Comparison of ENCODE assay signal across 8 cellular contexts in the genomic region with DNA sequence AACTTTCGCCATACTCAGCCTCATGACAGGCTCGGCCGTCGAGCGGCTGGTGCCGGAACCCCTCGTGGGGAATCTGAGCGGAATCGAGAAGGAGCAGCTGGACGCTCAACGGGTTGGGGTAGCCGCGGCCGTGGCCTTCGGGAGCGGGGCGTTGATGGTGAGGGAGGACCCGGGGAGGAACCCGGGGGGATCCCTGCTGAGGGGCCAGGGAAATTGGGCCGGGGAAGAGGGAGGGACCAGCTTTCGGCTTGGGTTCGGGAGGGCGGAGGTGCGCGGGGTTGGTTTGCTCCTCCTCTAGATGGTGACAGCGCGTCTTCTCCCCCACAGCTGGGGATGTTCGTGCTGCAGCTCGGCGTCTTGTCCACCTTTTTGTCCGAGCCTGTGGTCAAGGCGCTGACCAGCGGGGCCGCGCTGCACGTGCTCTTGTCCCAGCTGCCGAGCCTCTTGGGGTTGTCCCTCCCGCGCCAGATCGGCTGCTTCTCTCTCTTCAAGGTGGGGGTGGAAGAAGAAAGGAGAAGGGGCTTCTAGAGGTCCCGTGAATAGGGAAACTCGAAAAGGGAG. TPM values are rescaled to one million over a fixed set of nuclear protein-coding genes. Genes with fewer than 3 reads are reported as not detected.
DNase-seq lines count a peak whose midpoint lies in the region; ATAC-seq, FAIRE-seq and TF ChIP-seq lines count a peak whose summit lies in the region.

No MANE protein-coding gene starts in this region.

- no peak overlapping the region for H3K27ac ChIP-seq in GM23338 (ENCODE audit: low read depth)

- intact Hi-C loops in activated T-helper 1 cell treated with anti-CD3 and anti-CD28 coated beads, Interleukin-12 subunit alpha, Interleukin-12 subunit beta, Interleukin-2, Interleukin-4 antibody, amounts not matched to agents 30 ng/mL and 10 ng/mL and 1 ng/mL, durations not matched to agents 14 hours and 24 hours and 36 hours (cut with micrococcal nuclease): loop anchor here (1.0 to 10.0 kb wide), 6 partner anchors 8 to 376 kb away; a partner anchor contains a TSS
- intact Hi-C loops in left ventricle myocardium superior (cut with micrococcal nuclease): loop anchor here (5.0 kb wide), 1 partner anchor 39 kb away; no protein-coding TSS in a partner anchor

- peaks cover 100% of the 10 kb centered on the region for H3K27me3 ChIP-seq in GM23338 (ENCODE audit: insufficient read depth)

- peak overlapping the region; percentile 87 for H3K4me2 ChIP-seq in GM23338

- H3K9me2 ChIP-seq in GM23338 (ENCODE audit: insufficient read depth): no peaks in the 10 kb centered on the region

- H3K9me3 Mint-ChIP-seq in GM23338: no peaks in the 10 kb centered on the region
- no peaks in the 10 kb centered on the region for H3K9me3 Mint-ChIP-seq in activated T-helper 1 cell treated with anti-CD3 and anti-CD28 coated beads, Interleukin-12 subunit alpha, Interleukin-12 subunit beta, Interleukin-2, Interleukin-4 antibody, amounts not matched to agents 30 ng/mL and 10 ng/mL and 1 ng/mL, durations not matched to agents 14 hours and 24 hours and 36 hours

- peak overlapping the region; percentile 69; the same call in 1 of the 2 replicates for H2AFZ ChIP-seq in GM23338

- H3K4me1 ChIP-seq in GM23338 (ENCODE audit: insufficient read depth): peaks cover 24% of the 10 kb centered on the region

- peaks cover 100% of the 10 kb centered on the region for H3K27me3 Mint-ChIP-seq in GM23338 (ENCODE audit: insufficient read depth, low read depth, poor library complexity)
- H3K27me3 Mint-ChIP-seq in activated T-helper 1 cell treated with anti-CD3 and anti-CD28 coated beads, Interleukin-12 subunit alpha, Interleukin-12 subunit beta, Interleukin-2, Interleukin-4 antibody, amounts not matched to agents 30 ng/mL and 10 ng/mL and 1 ng/mL, durations not matched to agents 14 hours and 24 hours and 36 hours (ENCODE audit: insufficient read depth): peaks cover 89% of the 10 kb centered on the region

- H3K27ac Mint-ChIP-seq in GM23338: no peak overlapping the region
- peak overlapping the region; percentile 71 for H3K27ac Mint-ChIP-seq in activated T-helper 1 cell treated with anti-CD3 and anti-CD28 coated beads, Interleukin-12 subunit alpha, Interleukin-12 subunit beta, Interleukin-2, Interleukin-4 antibody, amounts not matched to agents 30 ng/mL and 10 ng/mL and 1 ng/mL, durations not matched to agents 14 hours and 24 hours and 36 hours

- H3K36me3 ChIP-seq in GM23338 (ENCODE audit: insufficient read depth): peaks cover 4% of the 10 kb centered on the region; the same call in 1 of the 2 replicates

- H3K4me3 ChIP-seq in GM23338 (peak overlapping the region; percentile 59), skeletal muscle cell (ENCODE audit: low read depth, low read length) (peak overlapping the region; percentile 44)

- H3K4me1 Mint-ChIP-seq in GM23338: peaks cover 22% of the 10 kb centered on the region
- peaks cover 23% of the 10 kb centered on the region for H3K4me1 Mint-ChIP-seq in activated T-helper 1 cell treated with anti-CD3 and anti-CD28 coated beads, Interleukin-12 subunit alpha, Interleukin-12 subunit beta, Interleukin-2, Interleukin-4 antibody, amounts not matched to agents 30 ng/mL and 10 ng/mL and 1 ng/mL, durations not matched to agents 14 hours and 24 hours and 36 hours (ENCODE audit: low read depth)

- peaks cover 8% of the 10 kb centered on the region for H4K20me1 ChIP-seq in GM23338 (replicated peaks; ENCODE audit: insufficient read depth)

- no peak for FAIRE-seq in RCC 7860 (lab: Jason Lieb, UNC)

- ATAC-seq in GM23338 (peak; percentile 39), left ventricle myocardium superior (peak; percentile 22), GM18858 (IDR thresholded peaks at IDR 0.05; ENCODE audit: unreplicated experiment) (no peak)

- peak; percentile 62 for DNase-seq in GM23338 (ENCODE audit: low spot score)
- no peak for DNase-seq in activated T-helper 1 cell treated with anti-CD3 and anti-CD28 coated beads, Interleukin-12 subunit alpha, Interleukin-12 subunit beta, Interleukin-2, Interleukin-4 antibody, amounts not matched to agents 30 ng/mL and 10 ng/mL and 1 ng/mL, durations not matched to agents 14 hours and 24 hours and 36 hours (ENCODE audit: low spot score)
- no peak for DNase-seq in left ventricle myocardium superior
- no peak for DNase-seq in skeletal muscle cell (ENCODE audit: low read depth)
- no peak for DNase-seq in RCC 7860 (ENCODE audit: low spot score)
- DNase-seq in glomerular visceral epithelial cell (ENCODE audit: extremely low spot score): no peak
- no peak for DNase-seq in EL

- H3K36me3 Mint-ChIP-seq in GM23338 (ENCODE audit: low read depth): peaks cover 8% of the 10 kb centered on the region; the same call in 2 of the 3 replicates
- H3K36me3 Mint-ChIP-seq in activated T-helper 1 cell treated with anti-CD3 and anti-CD28 coated beads, Interleukin-12 subunit alpha, Interleukin-12 subunit beta, Interleukin-2, Interleukin-4 antibody, amounts not matched to agents 30 ng/mL and 10 ng/mL and 1 ng/mL, durations not matched to agents 14 hours and 24 hours and 36 hours (ENCODE audit: low read depth): no peaks in the 10 kb centered on the region

- TF ChIP-seq CTCF in GM23338 (conservative IDR thresholded peaks at IDR 0.05; ENCODE audit: low read depth in 2 of 2): peak in 1 of 2 experiments; percentile 9; a peak in 2 of 4 replicates

- H3F3A ChIP-seq in GM23338 (replicated peaks; ENCODE audit: low read depth): 0 out of 2 replicates have a peak, but pooled peaks cover 13% of the 10 kb centered on the region

- H3K79me2 ChIP-seq in GM23338 (replicated peaks; ENCODE audit: insufficient read depth): no peaks in the 10 kb centered on the region

- H3K4me3 Mint-ChIP-seq in GM23338: peak overlapping the region; percentile 71
- peak overlapping the region; percentile 80 for H3K4me3 Mint-ChIP-seq in activated T-helper 1 cell treated with anti-CD3 and anti-CD28 coated beads, Interleukin-12 subunit alpha, Interleukin-12 subunit beta, Interleukin-2, Interleukin-4 antibody, amounts not matched to agents 30 ng/mL and 10 ng/mL and 1 ng/mL, durations not matched to agents 14 hours and 24 hours and 36 hours

TF ChIP-seq in GM23338, 12 proteins besides CTCF, POLR2A, EP300 and RAD21 (continues in another document):
- peak; percentile 87 for TF ChIP-seq EZH2 (IDR thresholded peaks at IDR 0.05; ENCODE audit: low read depth, unreplicated experiment)
- peak; percentile 84 for TF ChIP-seq EZH2phosphoT487 (IDR thresholded peaks at IDR 0.05; ENCODE audit: unreplicated experiment)

RNA-seq across cellular contexts. Expression of a gene that starts 9.8 kb away (rescaled TPM):
- total RNA-seq in GM23338 (2014; rRNA removed; shearing (Covaris generic)): 9.9 and 10.2 TPM in 2 replicates
- polyA plus RNA-seq in GM23338 (2016; fragmentation: Nextera tagmentation; extraction: Ambion mirVana): 0.53 TPM in 1 of 2 replicates, not detected in the other
- 0.60 and 1.5 TPM in 2 replicates for total RNA-seq in activated T-helper 1 cell treated with anti-CD3 and anti-CD28 coated beads, Interleukin-12 subunit alpha, Interleukin-12 subunit beta, Interleukin-2, Interleukin-4 antibody, amounts not matched to agents 30 ng/mL and 10 ng/mL and 1 ng/mL, durations not matched to agents 14 hours and 24 hours and 36 hours
- 11.9 TPM for total RNA-seq in left ventricle myocardium superior

RNA-seq across cellular contexts. Expression of a gene that starts 12.0 kb away (rescaled TPM):
- 2.4 and 2.8 TPM in 2 replicates for total RNA-seq in GM23338 (2014; rRNA removed; shearing (Covaris generic))
- polyA plus RNA-seq in GM23338 (2016; fragmentation: Nextera tagmentation; extraction: Ambion mirVana): 1.3 and 1.4 TPM in 2 replicates
- total RNA-seq in activated T-helper 1 cell treated with anti-CD3 and anti-CD28 coated beads, Interleukin-12 subunit alpha, Interleukin-12 subunit beta, Interleukin-2, Interleukin-4 antibody, amounts not matched to agents 30 ng/mL and 10 ng/mL and 1 ng/mL, durations not matched to agents 14 hours and 24 hours and 36 hours: 4.4 and 4.6 TPM in 2 replicates
- total RNA-seq in left ventricle myocardium superior: 5.1 TPM

RNA-seq across cellular contexts. Expression of a gene that starts 16.4 kb away (rescaled TPM):
- total RNA-seq in GM23338 (2014; rRNA removed; shearing (Covaris generic)): 37.8 and 46.6 TPM in 2 replicates
- 16.7 and 22.8 TPM in 2 replicates for polyA plus RNA-seq in GM23338 (2016; fragmentation: Nextera tagmentation; extraction: Ambion mirVana)
- 16.8 and 18.5 TPM in 2 replicates for total RNA-seq in activated T-helper 1 cell treated with anti-CD3 and anti-CD28 coated beads, Interleukin-12 subunit alpha, Interleukin-12 subunit beta, Interleukin-2, Interleukin-4 antibody, amounts not matched to agents 30 ng/mL and 10 ng/mL and 1 ng/mL, durations not matched to agents 14 hours and 24 hours and 36 hours
- total RNA-seq in left ventricle myocardium superior: 21.4 TPM

RNA-seq across cellular contexts. Expression of a gene that starts 30.0 kb away (rescaled TPM):
- total RNA-seq in GM23338 (2014; rRNA removed; shearing (Covaris generic)): 26.4 and 30.6 TPM in 2 replicates
- polyA plus RNA-seq in GM23338 (2016; fragmentation: Nextera tagmentation; extraction: Ambion mirVana): 10.5 and 10.8 TPM in 2 replicates
- total RNA-seq in activated T-helper 1 cell treated with anti-CD3 and anti-CD28 coated beads, Interleukin-12 subunit alpha, Interleukin-12 subunit beta, Interleukin-2, Interleukin-4 antibody, amounts not matched to agents 30 ng/mL and 10 ng/mL and 1 ng/mL, durations not matched to agents 14 hours and 24 hours and 36 hours: 22.8 and 25.7 TPM in 2 replicates
- total RNA-seq in left ventricle myocardium superior: 11.9 TPM
